Comparison of ENCODE assay signal across 8 cellular contexts in genomic region chr10:133308431-133309110, GRCh38. TPM values are rescaled to one million over a fixed set of nuclear protein-coding genes. Genes with fewer than 3 reads are reported as not detected.
A peak's percentile ranks its signal among the peaks of the same experiment; 100 is the strongest.
DNase-seq lines count a peak whose midpoint lies in the region; ATAC-seq, FAIRE-seq and TF ChIP-seq lines count a peak whose summit lies in the region.

Gene TUBGCP2 (minus strand): TSS chr10:133308872. CDS start chr10:133302941, 5,931 bp downstream.
Gene ZNF511 (plus strand): TSS chr10:133308914. CDS start chr10:133308944, 30 bp downstream.

- peaks cover 27% of the 10 kb centered on the region for H3K36me3 Mint-ChIP-seq in central memory CD8-positive, alpha-beta T cell (ENCODE audit: insufficient read depth)

- ATAC-seq in HG02884 (IDR thresholded peaks at IDR 0.05; ENCODE audit: unreplicated experiment), result peak; percentile 65
- ATAC-seq in activated CD4-positive, CD25-positive, alpha-beta regulatory T cell treated with anti-CD3 and anti-CD28 coated beads, Interleukin-2, amount 50 U/mL, for 24 hours, result peak; percentile 76 to 81
- ATAC-seq in central memory CD8-positive, alpha-beta T cell (replicated peaks; ENCODE audit: extremely low read depth, poor library complexity, severe bottlenecking), result peak; percentile 65

- peak within 1 kb of the TSS; percentile 90 to 97 for H3K27ac ChIP-seq in kidney (ENCODE audit: low read depth in 2 of 2, low read length in 2 of 2)

- H3K27ac Mint-ChIP-seq in central memory CD8-positive, alpha-beta T cell (ENCODE audit: low read depth), result peak within 1 kb of the TSS; percentile 100

- no peaks in the 10 kb centered on the region for H3K9me3 ChIP-seq in kidney (ENCODE audit: control insufficient read depth in 1 of 2, low read length in 2 of 2)

- H3K27me3 Mint-ChIP-seq in central memory CD8-positive, alpha-beta T cell, result no peaks in the 10 kb centered on the region

- no peaks in the 10 kb centered on the region for H3K9me3 Mint-ChIP-seq in central memory CD8-positive, alpha-beta T cell

- H3K4me3 ChIP-seq in kidney (ENCODE audit: low read length in 2 of 2), result peak within 1 kb of the TSS; percentile 89 to 95

- H3K36me3 ChIP-seq in kidney (ENCODE audit: control insufficient read depth in 1 of 2, insufficient read depth in 2 of 2, low read length in 2 of 2), result peaks cover 0 to 16% of the 10 kb centered on the region in 2 donors

- DNase-seq in NCI-H146 (lab: John Stamatoyannopoulos, UW), result peak; percentile 74
- no peak for DNase-seq in NCI-H146 treated with DMSO at 0.1 percent for 48 hours (lab: John Stamatoyannopoulos, UW; ENCODE audit: unreplicated experiment)
- peak; percentile 54 for DNase-seq in NCI-H2171 treated with DMSO at 0.1 percent for 48 hours (lab: John Stamatoyannopoulos, UW)
- peak; percentile 91 to 93 for DNase-seq in central memory CD8-positive, alpha-beta T cell (ENCODE audit: low spot score in 2 of 2)
- DNase-seq in kidney, result peak; percentile 96
- peak; percentile 91 for DNase-seq in stimulated activated CD4-positive, alpha-beta T cell treated with anti-CD3 and anti-CD28 coated beads, Interleukin-15, amount 100 ng/mL, for 24 hours

- peaks cover 14 to 27% of the 10 kb centered on the region in 2 donors for H3K4me1 ChIP-seq in kidney (ENCODE audit: control insufficient read depth in 1 of 2, insufficient read depth in 1 of 2, low read depth in 1 of 2, low read length in 2 of 2)

- FAIRE-seq in kidney (lab: Jason Lieb, UNC), result no peak

- peak within 1 kb of the TSS; percentile 95 for H3K4me3 Mint-ChIP-seq in central memory CD8-positive, alpha-beta T cell

- peaks cover 35% of the 10 kb centered on the region for H3K4me1 Mint-ChIP-seq in central memory CD8-positive, alpha-beta T cell

- intact Hi-C loops in kidney (cut with DNase I), result no loop called here

- peak within 1 kb of the TSS; percentile 68 to 78 for H3K9ac ChIP-seq in kidney (ENCODE audit: low read length in 2 of 2)

- TF ChIP-seq CTCF in kidney (IDR thresholded peaks at IDR 0.05; ENCODE audit: borderline replicate concordance, extremely low read depth, insufficient read depth), result peak; percentile 3

RNA-seq across cellular contexts. Expression of gene TUBGCP2, which starts in this region (rescaled TPM):
- total RNA-seq in kidney, result 61.4 TPM
- polyA plus RNA-seq in kidney (ENCODE audit: insufficient read depth, low read depth, low replicate concordance), result 93.3 TPM

RNA-seq across cellular contexts. Expression of gene ZNF511, which starts in this region (rescaled TPM):
- total RNA-seq in kidney, result 35.6 TPM
- polyA plus RNA-seq in kidney (ENCODE audit: insufficient read depth, low read depth, low replicate concordance), result 50.7 TPM
